In genomic region chr13:59319276-59319675, GRCh38 we compare ENCODE assay signal across 21 cellular contexts.
A peak's percentile ranks its signal among the peaks of the same experiment; 100 is the strongest.
DNase-seq lines count a peak whose midpoint lies in the region; ATAC-seq and TF ChIP-seq lines count a peak whose summit lies in the region.
"Had no signal": no experiment of that assay in that cellular context is flagged by ENCODE, and none has a peak within 500 bp of the region (broad histone marks: within the 10 kb centered on the region; RNA-seq: fewer than 3 reads in every experiment).

No MANE protein-coding gene starts in this region.

- no peaks in the 10 kb centered on the region for H3K9me2 ChIP-seq in GM23338 (ENCODE audit: insufficient read depth)

- no peaks in the 10 kb centered on the region for H3F3A ChIP-seq in GM23338 (replicated peaks; ENCODE audit: low read depth)

- H3K4me3 Mint-ChIP-seq in GM23338 (no peak overlapping the region), endothelial cell (ENCODE audit: unreplicated experiment) (peak overlapping the region; percentile 9)
- no peak overlapping the region for H3K4me3 Mint-ChIP-seq in stimulated activated naive B cell treated with anti-CD40 and anti-IgM and Interleukin-4, amounts not matched to agents 10 μg/mL and 1 μg/mL and 100 μg/mL, for 72 hours
- H3K4me3 Mint-ChIP-seq in activated T-cell treated with anti-CD3 and anti-CD28 coated beads, Interleukin-2, amount 50 U/mL, for 72 hours = no peak overlapping the region
- H3K4me3 Mint-ChIP-seq: CD4-positive, alpha-beta memory T cell had no signal

- H3K27ac Mint-ChIP-seq in GM23338 (no peak overlapping the region; the same call in 1 of the 2 replicates), endothelial cell (ENCODE audit: unreplicated experiment) (peak overlapping the region; percentile 91)
- no peak overlapping the region for H3K27ac Mint-ChIP-seq in stimulated activated naive B cell treated with anti-CD40 and anti-IgM and Interleukin-4, amounts not matched to agents 10 μg/mL and 1 μg/mL and 100 μg/mL, for 72 hours
- H3K27ac Mint-ChIP-seq in activated T-cell treated with anti-CD3 and anti-CD28 coated beads, Interleukin-2, amount 50 U/mL, for 72 hours = no peak overlapping the region
- H3K27ac Mint-ChIP-seq: CD4-positive, alpha-beta memory T cell had no signal

- no peak for ATAC-seq in GM23338
- ATAC-seq in stimulated activated naive B cell treated with anti-CD40 and anti-IgM and Interleukin-4, amounts not matched to agents 10 μg/mL and 1 μg/mL and 100 μg/mL, for 72 hours (replicated peaks) = no peak
- no peak for ATAC-seq in activated T-cell treated with anti-CD3 and anti-CD28 coated beads, Interleukin-2, amount 50 U/mL, for 72 hours (replicated peaks in 1 of 2)
- ATAC-seq: A549 had no signal

- no peaks in the 10 kb centered on the region for H3K36me3 ChIP-seq in GM23338 (ENCODE audit: insufficient read depth)
- H3K36me3 ChIP-seq: MG63, SJSA1 had no signal

- H3K27ac ChIP-seq in GM23338 (ENCODE audit: low read depth) = no peak overlapping the region
- H3K27ac ChIP-seq: A549, PC-9, SJSA1 had no signal

- H3K4me1 ChIP-seq in GM23338 (ENCODE audit: insufficient read depth) = peaks cover 12% of the 10 kb centered on the region
- H3K4me1 ChIP-seq: A549, SJSA1 had no signal

- no peak overlapping the region for H3K4me3 ChIP-seq in GM23338
- H3K4me3 ChIP-seq: A549, MG63, PC-9, SJSA1 had no signal

- no peaks in the 10 kb centered on the region for H3K27me3 Mint-ChIP-seq in GM23338 (ENCODE audit: insufficient read depth, low read depth, poor library complexity)
- H3K27me3 Mint-ChIP-seq in endothelial cell (ENCODE audit: unreplicated experiment) = no peaks in the 10 kb centered on the region
- no peaks in the 10 kb centered on the region for H3K27me3 Mint-ChIP-seq in stimulated activated naive B cell treated with anti-CD40 and anti-IgM and Interleukin-4, amounts not matched to agents 10 μg/mL and 1 μg/mL and 100 μg/mL, for 72 hours
- H3K27me3 Mint-ChIP-seq in activated T-cell treated with anti-CD3 and anti-CD28 coated beads, Interleukin-2, amount 50 U/mL, for 72 hours (ENCODE audit: low read depth) = peaks cover 8% of the 10 kb centered on the region

- H4K20me1 ChIP-seq in GM23338 (replicated peaks; ENCODE audit: insufficient read depth) = no peaks in the 10 kb centered on the region

- H3K36me3 Mint-ChIP-seq in GM23338 (ENCODE audit: low read depth) (no peaks in the 10 kb centered on the region), endothelial cell (ENCODE audit: low read depth, unreplicated experiment) (no peaks in the 10 kb centered on the region)
- no peaks in the 10 kb centered on the region for H3K36me3 Mint-ChIP-seq in stimulated activated naive B cell treated with anti-CD40 and anti-IgM and Interleukin-4, amounts not matched to agents 10 μg/mL and 1 μg/mL and 100 μg/mL, for 72 hours
- no peaks in the 10 kb centered on the region for H3K36me3 Mint-ChIP-seq in activated T-cell treated with anti-CD3 and anti-CD28 coated beads, Interleukin-2, amount 50 U/mL, for 72 hours (ENCODE audit: insufficient read depth in 2 of 2)
- H3K36me3 Mint-ChIP-seq: CD4-positive, alpha-beta memory T cell had no signal

- H2AFZ ChIP-seq in GM23338 = peak overlapping the region; percentile 18; the same call in 1 of the 2 replicates
- H2AFZ ChIP-seq: PC-9 had no signal

- H3K4me2 ChIP-seq in GM23338 = no peak overlapping the region
- H3K4me2 ChIP-seq: A549, PC-9 had no signal

- TF ChIP-seq CTCF in GM23338 (conservative IDR thresholded peaks at IDR 0.05; ENCODE audit: low read depth in 2 of 2) (no peak), endothelial cell (IDR thresholded peaks at IDR 0.05; ENCODE audit: unreplicated experiment) (no peak)

- H3K4me1 Mint-ChIP-seq in GM23338 = peaks cover 15% of the 10 kb centered on the region
- H3K4me1 Mint-ChIP-seq in endothelial cell (ENCODE audit: unreplicated experiment) = peaks cover 36% of the 10 kb centered on the region
- H3K4me1 Mint-ChIP-seq in stimulated activated naive B cell treated with anti-CD40 and anti-IgM and Interleukin-4, amounts not matched to agents 10 μg/mL and 1 μg/mL and 100 μg/mL, for 72 hours = no peaks in the 10 kb centered on the region
- H3K4me1 Mint-ChIP-seq in activated T-cell treated with anti-CD3 and anti-CD28 coated beads, Interleukin-2, amount 50 U/mL, for 72 hours (ENCODE audit: low read depth) = no peaks in the 10 kb centered on the region
- H3K4me1 Mint-ChIP-seq: CD4-positive, alpha-beta memory T cell had no signal

- no peak for DNase-seq in GM23338 (ENCODE audit: low spot score)
- peak; percentile 21 for DNase-seq in NCI-H69 (lab: John Stamatoyannopoulos, UW)
- DNase-seq in endothelial cell (ENCODE audit: low spot score) = no peak
- peak; percentile 35 for DNase-seq in pulmonary artery endothelial cell (ENCODE audit: low read depth, low spot score)
- DNase-seq in stimulated activated naive B cell treated with anti-CD40 and anti-IgM and Interleukin-4, amounts not matched to agents 10 μg/mL and 1 μg/mL and 100 μg/mL, for 72 hours = no peak
- DNase-seq in NCI-H748 treated with DMSO at 0.1 percent for 48 hours (lab: John Stamatoyannopoulos, UW) = no peak
- no peak for DNase-seq in activated T-cell treated with anti-CD3 and anti-CD28 coated beads, Interleukin-2, amount 50 U/mL, for 72 hours
- DNase-seq: C1 segment of cervical spinal cord; CD4-positive, alpha-beta memory T cell; COR-L47; DMS53; KG1; MG63; NCI-H2029; NCI-H446; NCI-H524 treated with DMSO at 0.1 percent for 48 hours; PC-9; Right ventricle myocardium superior; RPMI8226 had no signal

- H3K27me3 ChIP-seq in GM23338 (ENCODE audit: insufficient read depth) = no peaks in the 10 kb centered on the region
- H3K27me3 ChIP-seq: MG63, SJSA1 had no signal

- H3K79me2 ChIP-seq in GM23338 (replicated peaks; ENCODE audit: insufficient read depth) = no peaks in the 10 kb centered on the region

- H3K9me3 Mint-ChIP-seq in GM23338 (no peaks in the 10 kb centered on the region), endothelial cell (ENCODE audit: unreplicated experiment) (no peaks in the 10 kb centered on the region)
- H3K9me3 Mint-ChIP-seq in stimulated activated naive B cell treated with anti-CD40 and anti-IgM and Interleukin-4, amounts not matched to agents 10 μg/mL and 1 μg/mL and 100 μg/mL, for 72 hours = no peaks in the 10 kb centered on the region
- no peaks in the 10 kb centered on the region for H3K9me3 Mint-ChIP-seq in activated T-cell treated with anti-CD3 and anti-CD28 coated beads, Interleukin-2, amount 50 U/mL, for 72 hours

TF ChIP-seq in GM23338, 12 proteins besides CTCF, POLR2A, EP300 and RAD21 (continues in another document):
- no peak for TF ChIP-seq ZNF114 (CRISPR knock-in tag; IDR thresholded peaks at IDR 0.05)
- TF ChIP-seq EZH2phosphoT487 (IDR thresholded peaks at IDR 0.05; ENCODE audit: unreplicated experiment) = no peak
- TF ChIP-seq STAT1 (IDR thresholded peaks at IDR 0.05; ENCODE audit: unreplicated experiment) = no peak
- no peak for TF ChIP-seq EZH2 (IDR thresholded peaks at IDR 0.05; ENCODE audit: low read depth, unreplicated experiment)
- TF ChIP-seq, protein P1, sequence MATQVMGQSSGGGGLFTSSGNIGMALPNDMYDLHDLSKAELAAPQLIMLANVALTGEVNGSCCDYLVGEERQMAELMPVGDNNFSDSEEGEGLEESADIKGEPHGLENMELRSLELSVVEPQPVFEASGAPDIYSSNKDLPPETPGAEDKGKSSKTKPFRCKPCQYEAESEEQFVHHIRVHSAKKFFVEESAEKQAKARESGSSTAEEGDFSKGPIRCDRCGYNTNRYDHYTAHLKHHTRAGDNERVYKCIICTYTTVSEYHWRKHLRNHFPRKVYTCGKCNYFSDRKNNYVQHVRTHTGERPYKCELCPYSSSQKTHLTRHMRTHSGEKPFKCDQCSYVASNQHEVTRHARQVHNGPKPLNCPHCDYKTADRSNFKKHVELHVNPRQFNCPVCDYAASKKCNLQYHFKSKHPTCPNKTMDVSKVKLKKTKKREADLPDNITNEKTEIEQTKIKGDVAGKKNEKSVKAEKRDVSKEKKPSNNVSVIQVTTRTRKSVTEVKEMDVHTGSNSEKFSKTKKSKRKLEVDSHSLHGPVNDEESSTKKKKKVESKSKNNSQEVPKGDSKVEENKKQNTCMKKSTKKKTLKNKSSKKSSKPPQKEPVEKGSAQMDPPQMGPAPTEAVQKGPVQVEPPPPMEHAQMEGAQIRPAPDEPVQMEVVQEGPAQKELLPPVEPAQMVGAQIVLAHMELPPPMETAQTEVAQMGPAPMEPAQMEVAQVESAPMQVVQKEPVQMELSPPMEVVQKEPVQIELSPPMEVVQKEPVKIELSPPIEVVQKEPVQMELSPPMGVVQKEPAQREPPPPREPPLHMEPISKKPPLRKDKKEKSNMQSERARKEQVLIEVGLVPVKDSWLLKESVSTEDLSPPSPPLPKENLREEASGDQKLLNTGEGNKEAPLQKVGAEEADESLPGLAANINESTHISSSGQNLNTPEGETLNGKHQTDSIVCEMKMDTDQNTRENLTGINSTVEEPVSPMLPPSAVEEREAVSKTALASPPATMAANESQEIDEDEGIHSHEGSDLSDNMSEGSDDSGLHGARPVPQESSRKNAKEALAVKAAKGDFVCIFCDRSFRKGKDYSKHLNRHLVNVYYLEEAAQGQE (IDR thresholded peaks at IDR 0.05; ENCODE audit: unreplicated experiment) = no peak
- TF ChIP-seq POLR2AphosphoS5 (IDR thresholded peaks at IDR 0.05; ENCODE audit: low read depth) = no peak

Comparison
In these comparisons a context has a peak if more than half of its experiments do, and no peak if none do; other contexts are left out.
1. DNase-seq: peak in NCI-H69 (single experiment) and pulmonary artery endothelial cell (single experiment); none in GM23338 (single experiment), endothelial cell (single experiment), stimulated activated naive B cell treated with anti-CD40 and anti-IgM and Interleukin-4, amounts not matched to agents 10 μg/mL and 1 μg/mL and 100 μg/mL, for 72 hours (single experiment), NCI-H748 treated with DMSO at 0.1 percent for 48 hours (single experiment) and activated T-cell treated with anti-CD3 and anti-CD28 coated beads, Interleukin-2, amount 50 U/mL, for 72 hours (0 of 2).